In genomic region chr16:27253526-27253930, GRCh38 we compare ENCODE assay signal across 9 cellular contexts. TPM values are rescaled to one million over a fixed set of nuclear protein-coding genes. Genes with fewer than 3 reads are reported as not detected.
A peak's percentile ranks its signal among the peaks of the same experiment; 100 is the strongest.
DNase-seq lines count a peak whose midpoint lies in the region; ATAC-seq and TF ChIP-seq lines count a peak whose summit lies in the region.
"Had no signal": no experiment of that assay in that cellular context is flagged by ENCODE, and none has a peak within 500 bp of the region (broad histone marks: within the 10 kb centered on the region; RNA-seq: fewer than 3 reads in every experiment).

No MANE protein-coding gene starts in this region.

- no peak for TF ChIP-seq CTCF in fibroblast of mammary gland (conservative IDR thresholded peaks at IDR 0.05; ENCODE audit: control insufficient read depth, insufficient read depth, low read depth, low read length)
- no peak for TF ChIP-seq CTCF in tibial nerve (IDR thresholded peaks at IDR 0.05)

- TF ChIP-seq POLR2A in tibial nerve (IDR thresholded peaks at IDR 0.05): no peak

- peaks cover 34% of the 10 kb centered on the region for H3K79me2 ChIP-seq in GM23248 (ENCODE audit: insufficient read depth)

- H3K9me3 ChIP-seq in GM23248 (ENCODE audit: low read depth) (no peaks in the 10 kb centered on the region), tibial nerve (no peaks in the 10 kb centered on the region)

- H3K27ac ChIP-seq in GM23248 (peak overlapping the region; percentile 63), skin epidermis (peak overlapping the region in 17 of 21 experiments; percentile 15 to 75 (median 52)), tibial nerve (peak overlapping the region in 2 of 4 donors; percentile 64 to 75)

- no peaks in the 10 kb centered on the region for H3K9me2 ChIP-seq in GM23248 (ENCODE audit: insufficient read depth)

- peak; percentile 93 for DNase-seq in GM23248
- DNase-seq in T1000 (lab: John Stamatoyannopoulos, UW): peak; percentile 26
- peak; percentile 90 for DNase-seq in fibroblast of mammary gland (ENCODE audit: low read depth)
- no peak for DNase-seq in tibial nerve (ENCODE audit: low spot score in 2 of 2)
- DNase-seq in DMS153 treated with DMSO at 0.1 percent for 48 hours (lab: John Stamatoyannopoulos, UW; ENCODE audit: unreplicated experiment): no peak
- DNase-seq: NCI-H1694 had no signal

- H3K4me3 ChIP-seq in GM23248 (no peak overlapping the region), fibroblast of mammary gland (ENCODE audit: control insufficient read depth, low read depth, low read length) (no peak overlapping the region), skin epidermis (no peak overlapping the region), tibial nerve (no peak overlapping the region)

- H3K36me3 ChIP-seq in GM23248 (ENCODE audit: low read depth) (peaks cover 5% of the 10 kb centered on the region; the same call in 1 of the 2 replicates), tibial nerve (peaks cover 0 to 25% (median 0%) of the 10 kb centered on the region in 3 donors)

- H2AFZ ChIP-seq in GM23248: no peak overlapping the region

- TF ChIP-seq EP300 in tibial nerve (IDR thresholded peaks at IDR 0.05): no peak

- no peaks in the 10 kb centered on the region for H4K20me1 ChIP-seq in GM23248 (ENCODE audit: insufficient read depth)

- ATAC-seq in GM21717 (IDR thresholded peaks at IDR 0.05; ENCODE audit: unreplicated experiment) (no peak), HG03025 (IDR thresholded peaks at IDR 0.05; ENCODE audit: low FRiP score, unreplicated experiment) (no peak)

- WGBS in GM23248 (ENCODE audit: low coverage in 1 of 2, low lambda C conversion rate in 2 of 2, missing lambda C conversion rate in 2 of 2), 2 experiments: 13 to 17% methylated on average over 6 of the region's 6 CpGs
- whole genome bisulfite sequencing in tibial nerve, 2 donors: 55 to 64% methylated on average over 6 of the region's 6 CpGs

- in situ Hi-C loops in GM23248 (cut with MboI): no loop called here

- no peak overlapping the region for H3K9ac ChIP-seq in GM23248

- H3K4me2 ChIP-seq in GM23248 (ENCODE audit: unreplicated experiment): peak overlapping the region; percentile 19

- no peaks in the 10 kb centered on the region for H3K27me3 ChIP-seq in GM23248 (replicated peaks; ENCODE audit: insufficient read depth)
- no peaks in the 10 kb centered on the region for H3K27me3 ChIP-seq in tibial nerve

- H3K4me1 ChIP-seq in GM23248 (ENCODE audit: insufficient read depth) (peaks cover 25% of the 10 kb centered on the region), tibial nerve (peaks cover 0 to 37% (median 12%) of the 10 kb centered on the region in 4 donors)

- peaks cover 22% of the 10 kb centered on the region for H3F3A ChIP-seq in GM23248 (ENCODE audit: insufficient read depth)

RNA-seq across cellular contexts. Expression of gene NSMCE1, which starts 15.0 kb away (rescaled TPM):
- total RNA-seq in GM23248 (2014; rRNA removed; shearing (Covaris generic)): 45.3 and 69.3 TPM in 2 replicates
- polyA plus RNA-seq in GM23248 (2016; fragmentation: Nextera tagmentation; extraction: Ambion mirVana): 99.3 and 107 TPM in 2 replicates
- total RNA-seq in tibial nerve: 10 to 100 TPM; 27.7 to 41.4 (median 31.5) TPM

RNA-seq across cellular contexts. Expression of gene KDM8, which starts 50.2 kb away (rescaled TPM):
- 1.8 and 2.5 TPM in 2 replicates for total RNA-seq in GM23248 (2014; rRNA removed; shearing (Covaris generic))
- 2.2 and 3.5 TPM in 2 replicates for polyA plus RNA-seq in GM23248 (2016; fragmentation: Nextera tagmentation; extraction: Ambion mirVana)
- total RNA-seq in tibial nerve: 1 to 10 TPM; 2.3 to 7.6 (median 4.8) TPM

Comparison
In these comparisons a context has a peak if more than half of its experiments do, and no peak if none do; other contexts are left out.
1. DNase-seq: peak in GM23248 (single experiment), T1000 (single experiment) and fibroblast of mammary gland (single experiment); none in tibial nerve (0 of 2) and DMS153 treated with DMSO at 0.1 percent for 48 hours (single experiment).